In genomic region chr4:156972370-156972980, GRCh38 we compare ENCODE assay signal across 10 cellular contexts. TPM values are rescaled to one million over a fixed set of nuclear protein-coding genes. Genes with fewer than 3 reads are reported as not detected.
A peak's percentile ranks its signal among the peaks of the same experiment; 100 is the strongest.
DNase-seq lines count a peak whose midpoint lies in the region; ATAC-seq lines count a peak whose summit lies in the region.
"Had no signal": no experiment of that assay in that cellular context is flagged by ENCODE, and none has a peak within 500 bp of the region (broad histone marks: within the 10 kb centered on the region; RNA-seq: fewer than 3 reads in every experiment).

No MANE protein-coding gene starts in this region.

- H3K27me3 Mint-ChIP-seq in stimulated activated naive CD8-positive, alpha-beta T cell treated with anti-CD3 and anti-CD28 coated beads, Interleukin-15, Interleukin-2, amounts not matched to agents 100 ng/mL and 50 ng/mL, for 24 hours: peaks cover 67% of the 10 kb centered on the region
- H3K27me3 Mint-ChIP-seq in naive thymus-derived CD8-positive, alpha-beta T cell: peaks cover 43 to 72% (median 48%) of the 10 kb centered on the region in 5 donors

- DNase-seq in stimulated activated naive CD8-positive, alpha-beta T cell treated with anti-CD3 and anti-CD28 coated beads, Interleukin-15, Interleukin-2, amounts not matched to agents 100 U/mL and 50 U/mL, for 24 hours: no peak
- no peak for DNase-seq in epithelial cell of prostate (ENCODE audit: low read depth, low spot score)
- DNase-seq in naive thymus-derived CD8-positive, alpha-beta T cell: no peak
- no peak for DNase-seq in NCI-H2171 treated with DMSO at 0.1 percent for 48 hours (lab: John Stamatoyannopoulos, UW)
- DNase-seq in retina: no peak
- DNase-seq in NOMO-1 treated with DMSO at 0.1 percent for 48 hours (lab: John Stamatoyannopoulos, UW; ENCODE audit: unreplicated experiment): no peak
- DNase-seq: amniotic stem cell; stimulated activated CD4-positive, alpha-beta T cell treated with anti-CD3 and anti-CD28 coated beads, Interleukin-2, amount 100 ng/mL, for 48 hours had no signal

- no peak for ATAC-seq in stimulated activated naive CD8-positive, alpha-beta T cell treated with anti-CD3 and anti-CD28 coated beads, Interleukin-15, Interleukin-2, amounts not matched to agents 100 U/mL and 50 U/mL, for 24 hours
- no peak for ATAC-seq in naive thymus-derived CD8-positive, alpha-beta T cell
- no peak for ATAC-seq in GM18511 (IDR thresholded peaks at IDR 0.05; ENCODE audit: unreplicated experiment)

- no peak overlapping the region for H3K27ac Mint-ChIP-seq in stimulated activated naive CD8-positive, alpha-beta T cell treated with anti-CD3 and anti-CD28 coated beads, Interleukin-15, Interleukin-2, amounts not matched to agents 100 ng/mL and 50 ng/mL, for 24 hours
- H3K27ac Mint-ChIP-seq in naive thymus-derived CD8-positive, alpha-beta T cell: no peak overlapping the region

- peak overlapping the region; percentile 47 for H3K4me3 Mint-ChIP-seq in stimulated activated naive CD8-positive, alpha-beta T cell treated with anti-CD3 and anti-CD28 coated beads, Interleukin-15, Interleukin-2, amounts not matched to agents 100 ng/mL and 50 ng/mL, for 24 hours
- peak overlapping the region in 9 of 10 donors; percentile 26 to 56 (median 43) for H3K4me3 Mint-ChIP-seq in naive thymus-derived CD8-positive, alpha-beta T cell

- H3K36me3 Mint-ChIP-seq in stimulated activated naive CD8-positive, alpha-beta T cell treated with anti-CD3 and anti-CD28 coated beads, Interleukin-15, Interleukin-2, amounts not matched to agents 100 ng/mL and 50 ng/mL, for 24 hours (ENCODE audit: low read depth): no peaks in the 10 kb centered on the region
- H3K36me3 Mint-ChIP-seq in naive thymus-derived CD8-positive, alpha-beta T cell: peaks cover 0 to 9% (median 0%) of the 10 kb centered on the region in 3 donors

- peaks cover 12% of the 10 kb centered on the region for H3K4me1 Mint-ChIP-seq in stimulated activated naive CD8-positive, alpha-beta T cell treated with anti-CD3 and anti-CD28 coated beads, Interleukin-15, Interleukin-2, amounts not matched to agents 100 ng/mL and 50 ng/mL, for 24 hours (ENCODE audit: low read depth)
- peaks cover 2 to 21% (median 15%) of the 10 kb centered on the region in 4 donors for H3K4me1 Mint-ChIP-seq in naive thymus-derived CD8-positive, alpha-beta T cell

- POLR2A ChIA-PET in naive thymus-derived CD8-positive, alpha-beta T cell (lab: Charles Lee): no interaction called here

- H3K9me3 Mint-ChIP-seq in stimulated activated naive CD8-positive, alpha-beta T cell treated with anti-CD3 and anti-CD28 coated beads, Interleukin-15, Interleukin-2, amounts not matched to agents 100 ng/mL and 50 ng/mL, for 24 hours: peaks cover 6% of the 10 kb centered on the region
- peaks cover 2 to 24% (median 10%) of the 10 kb centered on the region in 9 donors for H3K9me3 Mint-ChIP-seq in naive thymus-derived CD8-positive, alpha-beta T cell

- H3K27ac ChIP-seq in epithelial cell of prostate: peak overlapping the region; percentile 78

RNA-seq across cellular contexts. Expression of gene PDGFC, which starts 0.9 kb away (rescaled TPM):
- not detected for total RNA-seq in naive thymus-derived CD8-positive, alpha-beta T cell
- not detected for polyA plus RNA-seq in naive thymus-derived CD8-positive, alpha-beta T cell
